In the genomic region with DNA sequence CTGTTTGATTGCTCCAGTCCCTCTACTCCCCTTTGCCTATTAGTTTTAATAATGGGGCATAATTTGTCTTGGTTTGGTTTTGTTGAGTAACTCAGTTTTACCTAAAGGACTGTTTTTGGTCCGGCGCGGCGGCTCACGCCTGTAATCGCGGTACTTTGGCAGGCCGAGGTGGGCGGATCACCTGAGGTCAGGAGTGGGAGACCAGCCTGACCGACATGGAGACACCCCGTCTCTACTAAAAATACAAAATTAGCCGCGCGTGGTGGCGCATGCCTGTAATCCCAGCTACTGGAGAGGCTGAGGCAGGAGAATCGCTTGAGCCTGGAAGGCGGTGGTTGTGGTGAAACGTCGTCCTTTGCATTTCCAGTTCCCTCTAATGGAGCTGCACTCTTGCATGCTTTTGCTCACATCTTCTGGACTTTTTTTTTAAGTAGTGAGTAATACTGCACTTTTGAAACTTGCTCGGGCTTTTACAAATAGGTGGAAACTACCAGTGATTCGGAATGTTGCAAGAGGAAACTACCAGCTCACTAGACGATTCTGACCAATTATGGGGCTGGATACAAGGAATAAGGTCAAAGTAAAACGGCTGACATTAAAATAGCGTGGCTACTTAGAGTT, we compare ENCODE assay signal across 8 cellular contexts. TPM values are rescaled to one million over a fixed set of nuclear protein-coding genes. Genes with fewer than 3 reads are reported as not detected.
DNase-seq lines count a peak whose midpoint lies in the region; ATAC-seq and TF ChIP-seq lines count a peak whose summit lies in the region.

No MANE protein-coding gene starts in this region.

- H3K36me3 ChIP-seq in DOHH2 (ENCODE audit: control insufficient read depth, low read length) = peaks cover 82% of the 10 kb centered on the region

- no peaks in the 10 kb centered on the region for H3K9me3 ChIP-seq in DOHH2 (ENCODE audit: control insufficient read depth, insufficient read depth, low read length)

- H3K27me3 ChIP-seq in DOHH2 (ENCODE audit: control insufficient read depth, low read length) = no peaks in the 10 kb centered on the region

- DNase-seq in HS-27A (ENCODE audit: low read depth) = peak; percentile 22
- DNase-seq in activated CD4-positive, alpha-beta T cell treated with anti-CD3 and anti-CD28 coated beads, Interleukin-2, amount 50 U/mL, for 4 hours = peak; percentile 2 to 5
- peak; percentile 91 for DNase-seq in fibroblast of mammary gland (ENCODE audit: low read depth)
- DNase-seq in posterior vena cava (ENCODE audit: low spot score) = peak; percentile 81
- no peak for DNase-seq in NCI-H1105 treated with DMSO at 0.1 percent for 48 hours (lab: John Stamatoyannopoulos, UW)
- no peak for DNase-seq in retina

- peaks cover 53% of the 10 kb centered on the region for H3F3A ChIP-seq in DOHH2 (ENCODE audit: control insufficient read depth, insufficient read depth)

- H3K79me2 ChIP-seq in DOHH2 (ENCODE audit: control insufficient read depth, low read length) = peaks cover 47% of the 10 kb centered on the region

- H4K20me1 ChIP-seq in DOHH2 (ENCODE audit: control insufficient read depth, insufficient read depth, low read depth, low read length) = peaks cover 23% of the 10 kb centered on the region

- H3K9me2 ChIP-seq in DOHH2 (replicated peaks; ENCODE audit: control insufficient read depth, low read length) = no peaks in the 10 kb centered on the region

- H3K4me3 ChIP-seq in DOHH2 (ENCODE audit: low read length) (peak overlapping the region; percentile 100), fibroblast of mammary gland (ENCODE audit: control insufficient read depth, low read depth, low read length) (peak overlapping the region; percentile 40)

- H3K27ac ChIP-seq in DOHH2 (ENCODE audit: low read depth, low read length) = peak overlapping the region; percentile 54

- ATAC-seq in GM21526 (IDR thresholded peaks at IDR 0.05; ENCODE audit: low FRiP score, unreplicated experiment) = peak; percentile 8

- peaks cover 29% of the 10 kb centered on the region for H3K4me1 ChIP-seq in DOHH2 (ENCODE audit: control insufficient read depth, low read length)

- H3K4me2 ChIP-seq in DOHH2 (ENCODE audit: low read length) = peak overlapping the region; percentile 98

- intact Hi-C loops in posterior vena cava (cut with DNase I) = no loop called here

- TF ChIP-seq CTCF in DOHH2 (IDR thresholded peaks at IDR 0.05; ENCODE audit: low read depth, low read length, poor library complexity, severe bottlenecking) (no peak), fibroblast of mammary gland (conservative IDR thresholded peaks at IDR 0.05; ENCODE audit: control insufficient read depth, insufficient read depth, low read depth, low read length) (no peak)

RNA-seq across cellular contexts. Expression of a gene that starts 0.7 kb away (rescaled TPM):
- 10 to 100 TPM; 22.0 to 22.5 TPM for total RNA-seq in posterior vena cava

RNA-seq across cellular contexts. Expression of a gene that starts 33.1 kb away (rescaled TPM):
- total RNA-seq in posterior vena cava = 100 to 1,000 TPM; 525 to 591 TPM

RNA-seq across cellular contexts. Expression of a gene that starts 51.1 kb away (rescaled TPM):
- total RNA-seq in posterior vena cava = not detected

Comparison
In these comparisons a context has a peak if more than half of its experiments do, and no peak if none do; other contexts are left out.
1. DNase-seq: peak in HS-27A (single experiment), activated CD4-positive, alpha-beta T cell treated with anti-CD3 and anti-CD28 coated beads, Interleukin-2, amount 50 U/mL, for 4 hours (2 of 2), fibroblast of mammary gland (single experiment) and posterior vena cava (single experiment); none in NCI-H1105 treated with DMSO at 0.1 percent for 48 hours (single experiment) and retina (single experiment).